In the genomic region with DNA sequence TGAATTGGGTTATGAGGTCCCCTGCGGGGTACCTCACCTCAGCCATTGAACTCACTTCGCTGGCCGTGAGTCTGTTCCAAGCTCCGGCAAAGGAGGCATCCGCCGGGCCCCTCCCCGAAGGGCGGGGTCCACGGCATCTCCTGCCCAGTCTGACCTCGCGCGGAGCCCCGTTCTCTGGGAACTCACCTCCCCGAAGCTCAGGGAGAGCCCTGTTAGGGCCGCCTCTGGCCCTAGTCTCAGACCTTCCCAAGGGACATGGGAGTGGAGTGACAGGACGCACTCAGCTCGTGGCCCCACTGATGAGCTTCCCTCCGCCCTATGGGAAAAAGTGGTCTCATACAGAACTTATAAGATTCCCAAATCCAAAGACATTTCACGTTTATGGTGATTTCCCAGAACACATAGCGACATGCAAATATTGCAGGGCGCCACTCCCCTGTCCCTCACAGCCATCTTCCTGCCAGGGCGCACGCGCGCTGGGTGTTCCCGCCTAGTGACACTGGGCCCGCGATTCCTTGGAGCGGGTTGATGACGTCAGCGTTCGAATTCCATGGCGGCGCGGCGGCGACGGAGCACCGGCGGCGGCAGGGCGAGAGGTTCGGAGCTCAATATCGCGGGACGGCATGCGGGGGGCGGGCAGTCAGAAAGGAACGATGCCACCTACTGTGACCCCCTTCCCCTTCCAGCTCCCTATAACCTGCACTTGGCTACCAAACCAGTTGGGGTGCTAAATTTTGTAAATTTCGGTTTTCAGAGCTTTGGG, we compare ENCODE assay signal across 8 cellular contexts. TPM values are rescaled to one million over a fixed set of nuclear protein-coding genes. Genes with fewer than 3 reads are reported as not detected.
DNase-seq lines count a peak whose midpoint lies in the region; ATAC-seq and TF ChIP-seq lines count a peak whose summit lies in the region.

A gene with protein sequence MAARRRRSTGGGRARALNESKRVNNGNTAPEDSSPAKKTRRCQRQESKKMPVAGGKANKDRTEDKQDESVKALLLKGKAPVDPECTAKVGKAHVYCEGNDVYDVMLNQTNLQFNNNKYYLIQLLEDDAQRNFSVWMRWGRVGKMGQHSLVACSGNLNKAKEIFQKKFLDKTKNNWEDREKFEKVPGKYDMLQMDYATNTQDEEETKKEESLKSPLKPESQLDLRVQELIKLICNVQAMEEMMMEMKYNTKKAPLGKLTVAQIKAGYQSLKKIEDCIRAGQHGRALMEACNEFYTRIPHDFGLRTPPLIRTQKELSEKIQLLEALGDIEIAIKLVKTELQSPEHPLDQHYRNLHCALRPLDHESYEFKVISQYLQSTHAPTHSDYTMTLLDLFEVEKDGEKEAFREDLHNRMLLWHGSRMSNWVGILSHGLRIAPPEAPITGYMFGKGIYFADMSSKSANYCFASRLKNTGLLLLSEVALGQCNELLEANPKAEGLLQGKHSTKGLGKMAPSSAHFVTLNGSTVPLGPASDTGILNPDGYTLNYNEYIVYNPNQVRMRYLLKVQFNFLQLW (plus strand): TSS at position 544 of the 763 bp plus-strand sequence. CDS start 7 bp downstream, at position 551.

- peaks cover 11% of the 10 kb centered on the region for H3K4me1 ChIP-seq in mononuclear cell (ENCODE audit: insufficient read depth, low read length)

- H3K27ac Mint-ChIP-seq in IgD-negative memory B cell: peak within 1 kb of the TSS; percentile 92 to 99 (median 98)

- H3K27me3 ChIP-seq in mononuclear cell (ENCODE audit: insufficient read depth, low read length): no peaks in the 10 kb centered on the region

- peak; percentile 91 for ATAC-seq in GM21529 (IDR thresholded peaks at IDR 0.05; ENCODE audit: unreplicated experiment)

- H3K4me3 ChIP-seq in epithelial cell of esophagus (ENCODE audit: low read length): peak within 1 kb of the TSS; percentile 90
- H3K4me3 ChIP-seq in mononuclear cell (ENCODE audit: low read length): peak within 1 kb of the TSS; percentile 92

- peaks cover 15 to 17% (median 16%) of the 10 kb centered on the region in 3 donors for H3K4me1 Mint-ChIP-seq in IgD-negative memory B cell

- no peak for TF ChIP-seq CTCF in epithelial cell of esophagus (IDR thresholded peaks at IDR 0.05; ENCODE audit: insufficient read depth, low read depth, low read length, missing control alignments)

- H3K27me3 Mint-ChIP-seq in IgD-negative memory B cell: no peaks in the 10 kb centered on the region

- H3K4me3 Mint-ChIP-seq in IgD-negative memory B cell: peak within 1 kb of the TSS; percentile 91 to 100 (median 98)

- no peaks in the 10 kb centered on the region for H3K9me3 ChIP-seq in mononuclear cell (ENCODE audit: low read depth, low read length)

- peak; percentile 99 for DNase-seq in DMS114 treated with DMSO at 0.1 percent for 48 hours (lab: John Stamatoyannopoulos, UW; ENCODE audit: unreplicated experiment)
- DNase-seq in OCI-M2 (lab: John Stamatoyannopoulos, UW; ENCODE audit: unreplicated experiment): peak; percentile 98
- DNase-seq in activated T-cell treated with anti-CD3 and anti-CD28 coated beads for 4 hours: peak; percentile 80
- peak; percentile 99 for DNase-seq in epithelial cell of esophagus (ENCODE audit: low read depth)
- DNase-seq in stimulated activated CD8-positive, alpha-beta memory T cell treated with anti-CD3 and anti-CD28 coated beads, Interleukin-4, amount 100 ng/mL, for 1 hour (ENCODE audit: low read depth in 2 of 2, low spot score in 1 of 2): peak; percentile 63 to 74

- H3K9me3 Mint-ChIP-seq in IgD-negative memory B cell: no peaks in the 10 kb centered on the region

- H3K36me3 Mint-ChIP-seq in IgD-negative memory B cell: peaks cover 2% of the 10 kb centered on the region

RNA-seq across cellular contexts. Expression of the gene that starts here (rescaled TPM):
- polyA plus RNA-seq in IgD-negative memory B cell: 10.1 TPM
- total RNA-seq in mononuclear cell: 6.0 TPM

Comparison
In these comparisons a context has a peak if more than half of its experiments do, and no peak if none do; other contexts are left out.
1. Peak in every context shown above with its lines: DNase-seq, ATAC-seq and H3K4me3 ChIP-seq.